In the genomic region with DNA sequence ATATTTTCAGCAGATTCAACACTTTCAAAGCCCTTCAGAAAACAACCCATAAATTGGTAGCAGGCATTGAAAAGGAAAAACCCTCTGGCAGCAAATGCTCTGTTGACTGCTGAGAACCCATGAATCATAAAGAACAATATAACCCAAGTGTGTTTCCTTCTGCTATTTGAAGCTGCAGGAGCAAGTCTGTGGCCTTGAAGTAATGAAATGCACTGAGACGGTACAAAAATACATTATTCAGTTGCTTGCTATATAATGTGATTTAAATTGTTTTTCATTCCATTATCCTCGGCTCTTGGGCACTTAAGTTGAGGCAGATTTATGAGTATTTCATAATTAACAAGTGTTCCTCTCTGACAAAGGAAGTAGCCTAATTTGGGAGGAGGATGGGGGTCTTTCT, we compare ENCODE assay signal across 1 cellular context.
TF ChIP-seq lines count a peak whose summit lies in the region.

No MANE protein-coding gene starts in this region.

TF ChIP-seq in endothelial cell of umbilical vein, 7 proteins besides CTCF, POLR2A, EP300 and RAD21:
- TF ChIP-seq MYC (IDR thresholded peaks at IDR 0.05; ENCODE audit: low read depth, low read length): no peak
TF ChIP-seq in endothelial cell of umbilical vein: peak in this region for 0.
